In genomic region chr20:60422848-60423247, GRCh38 we compare ENCODE assay signal across 11 cellular contexts.
"Had no signal": no experiment of that assay in that cellular context is flagged by ENCODE, and none has a peak within 500 bp of the region (broad histone marks: within the 10 kb centered on the region; RNA-seq: fewer than 3 reads in every experiment).

No MANE protein-coding gene starts in this region.

- ATAC-seq: GM23338, HCT116 had no signal

- FAIRE-seq: H1, H54 had no signal

- DNase-seq: GM23248, GOT3, H7, H9, HCEC 1CT, HFFc6 had no signal

- H3K9me3 ChIP-seq: HAP-1 had no signal

- H3K4me2 ChIP-seq: GM23338 had no signal

- H3K27ac Mint-ChIP-seq: GM23338, H9, HFFc6 had no signal

- H3K9me3 Mint-ChIP-seq: GM23338, H9 had no signal

- H3K27ac ChIP-seq: GM23248 had no signal

- H3K4me1 Mint-ChIP-seq: GM23338 had no signal

- H3K9ac ChIP-seq: GM23248 had no signal

- H3K4me3 Mint-ChIP-seq: GM23338, H9, HFFc6 had no signal

- H3K4me3 ChIP-seq: GM23248, GM23338, HAP-1 had no signal

- H2AFZ ChIP-seq: GM23248, GM23338 had no signal

- H3K36me3 ChIP-seq: HAP-1 had no signal

- H3K4me1 ChIP-seq: HAP-1 had no signal
